In the genomic region with DNA sequence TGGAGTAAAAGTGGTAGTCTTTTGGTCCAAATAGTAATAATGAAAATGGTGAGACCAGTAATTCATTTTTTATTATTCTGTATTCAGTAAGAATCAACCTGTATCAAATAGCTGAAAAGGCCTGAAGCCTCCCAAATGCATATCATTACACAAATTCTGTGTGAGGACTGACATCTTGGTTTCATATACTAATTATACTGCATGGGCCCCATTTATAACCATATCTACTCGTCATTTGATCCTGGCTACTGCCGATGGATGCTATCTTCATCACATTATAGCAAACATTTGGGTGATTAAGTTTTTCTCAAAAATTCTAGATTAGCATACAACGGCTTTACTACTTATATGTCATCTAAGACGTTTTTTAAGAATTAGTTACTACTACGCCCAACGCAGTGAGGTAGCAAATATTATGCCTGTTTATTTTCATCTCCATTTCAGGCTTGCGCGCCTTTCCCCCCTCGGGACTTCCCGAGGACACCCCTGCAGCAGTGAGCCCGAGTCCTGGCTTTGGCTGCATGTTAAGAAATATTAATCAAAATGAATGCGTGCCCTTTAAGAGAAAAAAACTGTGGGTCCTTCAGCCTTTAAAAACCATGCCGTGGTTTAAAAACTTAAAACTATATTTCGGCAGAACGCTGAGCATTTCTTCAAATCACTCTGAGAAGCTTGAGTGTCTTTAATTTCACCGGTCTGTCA, we compare ENCODE assay signal across 8 cellular contexts. TPM values are rescaled to one million over a fixed set of nuclear protein-coding genes. Genes with fewer than 3 reads are reported as not detected.
DNase-seq lines count a peak whose midpoint lies in the region; TF ChIP-seq lines count a peak whose summit lies in the region.

No MANE protein-coding gene starts in this region.

- H3K27me3 Mint-ChIP-seq in glutamatergic neuron (ENCODE audit: unreplicated experiment) (peaks cover 3% of the 10 kb centered on the region), progenitor cell of endocrine pancreas (no peaks in the 10 kb centered on the region)

- H3K4me1 Mint-ChIP-seq in glutamatergic neuron (ENCODE audit: low read depth, unreplicated experiment) (peaks cover 2% of the 10 kb centered on the region), progenitor cell of endocrine pancreas (ENCODE audit: low read depth) (peaks cover 18% of the 10 kb centered on the region)

- H3K4me3 Mint-ChIP-seq in glutamatergic neuron (ENCODE audit: unreplicated experiment), result peak overlapping the region; percentile 93
- H3K4me3 Mint-ChIP-seq in progenitor cell of endocrine pancreas (ENCODE audit: low read depth), result peak overlapping the region; percentile 97

- peaks cover 2% of the 10 kb centered on the region for H3K9me3 Mint-ChIP-seq in glutamatergic neuron (ENCODE audit: unreplicated experiment)
- H3K9me3 Mint-ChIP-seq in progenitor cell of endocrine pancreas (ENCODE audit: low read depth), result peaks cover 6% of the 10 kb centered on the region

- H3K36me3 Mint-ChIP-seq in glutamatergic neuron (ENCODE audit: unreplicated experiment) (peaks cover 4% of the 10 kb centered on the region), progenitor cell of endocrine pancreas (ENCODE audit: insufficient read depth) (peaks cover 7% of the 10 kb centered on the region)

- H3K4me3 ChIP-seq in GM12875 (ENCODE audit: low read depth, low read length), result peak overlapping the region; percentile 77

- H3K27ac Mint-ChIP-seq in glutamatergic neuron (ENCODE audit: unreplicated experiment) (no peak overlapping the region), progenitor cell of endocrine pancreas (peak overlapping the region; percentile 100)

- DNase-seq in NAMALWA (ENCODE audit: low spot score), result peak; percentile 54
- peak; percentile 23 for DNase-seq in activated naive CD4-positive, alpha-beta T cell treated with anti-CD3 and anti-CD28 coated beads, Interleukin-2, amount 50 U/mL, for 16 hours
- no peak for DNase-seq in glutamatergic neuron
- no peak for DNase-seq in progenitor cell of endocrine pancreas (ENCODE audit: low spot score, unreplicated experiment)
- DNase-seq in NCI-H2107 (lab: John Stamatoyannopoulos, UW), result no peak
- no peak for DNase-seq in NCI-H2171 (lab: John Stamatoyannopoulos, UW)
- no peak for DNase-seq in NCI-H1436 (lab: John Stamatoyannopoulos, UW)

- TF ChIP-seq CTCF in GM12875 (IDR thresholded peaks at IDR 0.05; ENCODE audit: borderline replicate concordance, insufficient read depth, low read depth, low read length) (no peak), glutamatergic neuron (IDR thresholded peaks at IDR 0.05; ENCODE audit: partially characterized antibody, unreplicated experiment) (no peak), progenitor cell of endocrine pancreas (IDR thresholded peaks at IDR 0.05; ENCODE audit: unreplicated experiment) (no peak)

RNA-seq across cellular contexts. Expression of a gene that starts 0.8 kb away (rescaled TPM):
- total RNA-seq in glutamatergic neuron (ENCODE audit: unreplicated experiment), result 3.5 TPM
- 8.1 and 9.8 TPM in 2 replicates for total RNA-seq in progenitor cell of endocrine pancreas

Comparison
In these comparisons a context has a peak if more than half of its experiments do, and no peak if none do; other contexts are left out.
1. DNase-seq: peak in NAMALWA (single experiment) and activated naive CD4-positive, alpha-beta T cell treated with anti-CD3 and anti-CD28 coated beads, Interleukin-2, amount 50 U/mL, for 16 hours (single experiment); none in glutamatergic neuron (single experiment), progenitor cell of endocrine pancreas (single experiment), NCI-H2107 (single experiment), NCI-H2171 (single experiment) and NCI-H1436 (single experiment).